Comparison of ENCODE assay signal across 8 cellular contexts in the genomic region with DNA sequence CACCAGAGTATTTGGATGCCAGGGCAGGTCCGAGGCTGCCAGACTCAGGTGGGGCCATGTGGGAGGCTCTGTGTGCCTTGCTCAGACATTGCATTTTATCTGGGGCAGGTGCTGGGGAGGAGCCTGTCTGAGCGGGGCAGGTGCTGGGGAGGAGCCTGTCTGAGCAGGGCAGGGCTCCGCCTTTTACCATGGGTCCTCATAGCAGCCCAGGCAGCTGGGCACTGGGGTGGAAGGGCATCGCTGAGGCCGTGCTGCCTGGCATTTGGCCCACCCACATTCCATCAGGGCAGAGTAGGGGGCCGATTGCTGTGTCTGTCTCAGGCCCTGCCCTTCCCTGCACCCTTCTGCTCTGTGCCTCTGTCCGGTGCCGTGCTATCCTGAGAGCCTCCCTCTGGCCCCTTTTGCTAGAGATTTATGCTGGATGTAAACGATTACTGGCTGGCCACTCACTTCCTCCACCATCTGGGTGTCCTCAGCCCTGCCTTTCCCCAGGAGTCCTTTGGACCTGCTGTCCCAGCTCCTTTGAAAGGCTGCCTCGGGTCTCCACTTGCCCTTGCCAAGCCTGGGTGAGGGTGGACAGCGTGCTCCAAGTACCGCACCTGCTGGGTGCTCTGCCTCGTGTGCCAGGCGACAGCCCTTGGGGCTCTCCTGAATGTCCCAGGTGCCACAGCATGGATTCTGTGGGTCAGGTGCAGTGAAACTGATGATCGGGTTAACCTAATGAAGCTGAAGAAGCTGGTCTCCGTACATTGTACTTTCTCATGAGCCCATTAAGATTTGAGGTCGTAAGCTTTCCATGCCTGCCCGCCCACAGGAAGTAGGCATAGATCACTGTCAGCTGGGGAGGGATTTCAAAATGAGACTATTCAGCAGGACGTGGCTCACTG.
DNase-seq lines count a peak whose midpoint lies in the region; ATAC-seq and TF ChIP-seq lines count a peak whose summit lies in the region.

No MANE protein-coding gene starts in this region.

- peak overlapping the region; percentile 42 for H3K4me3 ChIP-seq in epithelial cell of proximal tubule (ENCODE audit: low read depth, low read length)

- no peaks in the 10 kb centered on the region for H3K27me3 Mint-ChIP-seq in activated T-cell treated with anti-CD3 and anti-CD28 coated beads, Interleukin-2, amount 50 U/mL, for 72 hours (ENCODE audit: low read depth)

- no peak for TF ChIP-seq CTCF in epithelial cell of proximal tubule (conservative IDR thresholded peaks at IDR 0.05; ENCODE audit: low read depth, low read length)

- intact Hi-C loops in sciatic nerve (cut with DNase I): no loop called here

- H3K36me3 Mint-ChIP-seq in activated T-cell treated with anti-CD3 and anti-CD28 coated beads, Interleukin-2, amount 50 U/mL, for 72 hours (ENCODE audit: insufficient read depth in 2 of 2): no peaks in the 10 kb centered on the region

- peaks cover 38% of the 10 kb centered on the region for H3K4me1 Mint-ChIP-seq in activated T-cell treated with anti-CD3 and anti-CD28 coated beads, Interleukin-2, amount 50 U/mL, for 72 hours (ENCODE audit: low read depth)

- no peak overlapping the region for H3K4me3 Mint-ChIP-seq in activated T-cell treated with anti-CD3 and anti-CD28 coated beads, Interleukin-2, amount 50 U/mL, for 72 hours

- no peak overlapping the region for H3K27ac Mint-ChIP-seq in activated T-cell treated with anti-CD3 and anti-CD28 coated beads, Interleukin-2, amount 50 U/mL, for 72 hours

- no peaks in the 10 kb centered on the region for H3K9me3 Mint-ChIP-seq in activated T-cell treated with anti-CD3 and anti-CD28 coated beads, Interleukin-2, amount 50 U/mL, for 72 hours

- ATAC-seq in sciatic nerve (peak; percentile 32), GM21515 (IDR thresholded peaks at IDR 0.05; ENCODE audit: unreplicated experiment) (no peak)
- no peak for ATAC-seq in activated T-cell treated with anti-CD3 and anti-CD28 coated beads, Interleukin-2, amount 50 U/mL, for 72 hours (replicated peaks in 1 of 2)

- DNase-seq in NCI-H510A treated with DMSO at 0.1 percent for 48 hours (lab: John Stamatoyannopoulos, UW) (peak; percentile 39), NCI-H510A (lab: John Stamatoyannopoulos, UW) (no peak), NCI-H526 treated with DMSO at 0.1 percent for 48 hours (lab: John Stamatoyannopoulos, UW) (peak; percentile 66), epithelial cell of proximal tubule (ENCODE audit: low read depth) (peak; percentile 16), sciatic nerve (ENCODE audit: low spot score) (no peak)
- no peak for DNase-seq in activated T-cell treated with anti-CD3 and anti-CD28 coated beads, Interleukin-2, amount 50 U/mL, for 72 hours
- DNase-seq in stimulated activated CD4-positive, alpha-beta T cell treated with anti-CD3 and anti-CD28 coated beads, Interleukin-2, amount 100 ng/mL, for 48 hours: no peak

Comparison
In these comparisons a context has a peak if more than half of its experiments do, and no peak if none do; other contexts are left out.
1. DNase-seq: peak in NCI-H510A treated with DMSO at 0.1 percent for 48 hours (single experiment), NCI-H526 treated with DMSO at 0.1 percent for 48 hours (single experiment) and epithelial cell of proximal tubule (single experiment); none in NCI-H510A (single experiment), sciatic nerve (single experiment), activated T-cell treated with anti-CD3 and anti-CD28 coated beads, Interleukin-2, amount 50 U/mL, for 72 hours (0 of 2) and stimulated activated CD4-positive, alpha-beta T cell treated with anti-CD3 and anti-CD28 coated beads, Interleukin-2, amount 100 ng/mL, for 48 hours (0 of 2).